In the genomic region with DNA sequence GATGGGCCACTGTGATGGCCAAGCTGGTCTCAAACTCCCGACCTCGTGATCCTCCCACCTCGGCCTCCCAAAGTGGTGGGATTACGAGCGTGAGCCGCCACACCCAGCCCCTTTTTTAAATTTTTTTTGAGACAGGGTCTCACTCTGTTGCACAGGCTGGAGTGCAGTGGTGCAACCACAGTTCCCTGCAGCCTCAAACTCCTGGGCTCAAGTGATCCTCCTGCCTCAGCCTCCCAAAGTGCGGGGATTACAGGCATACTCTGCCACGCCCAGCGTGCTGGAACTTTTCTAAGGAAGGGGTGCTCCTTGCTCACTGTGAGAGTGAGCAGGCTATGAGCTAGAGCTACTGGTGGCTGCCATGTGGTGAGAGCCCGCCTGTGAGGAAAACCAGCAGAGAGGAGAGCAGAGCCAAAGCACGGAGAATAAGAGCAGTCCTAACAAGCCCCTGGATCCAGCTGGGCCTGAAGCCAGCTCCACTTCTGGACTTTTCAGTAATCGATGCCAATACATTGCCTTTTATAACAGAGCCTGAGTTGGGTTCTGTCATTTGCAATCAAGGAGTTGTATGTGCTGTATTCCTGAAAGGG, we compare ENCODE assay signal across 17 cellular contexts.
DNase-seq lines count a peak whose midpoint lies in the region; ATAC-seq and TF ChIP-seq lines count a peak whose summit lies in the region.
"Had no signal": no experiment of that assay in that cellular context is flagged by ENCODE, and none has a peak within 500 bp of the region (broad histone marks: within the 10 kb centered on the region; RNA-seq: fewer than 3 reads in every experiment).

No MANE protein-coding gene starts in this region.

- TF ChIP-seq CTCF in SK-N-SH (IDR thresholded peaks at IDR 0.05) (no peak), RWPE2 (IDR thresholded peaks at IDR 0.05; ENCODE audit: poor library complexity, severe bottlenecking) (no peak)

- H3K36me3 ChIP-seq in SK-N-SH (replicated peaks in 1 of 2; ENCODE audit: control insufficient read depth in 1 of 2, insufficient read depth in 2 of 2, low read length in 1 of 2): no peaks in the 10 kb centered on the region
- H3K36me3 ChIP-seq in RWPE2 (ENCODE audit: low read depth): no peaks in the 10 kb centered on the region
- H3K36me3 ChIP-seq: pancreas had no signal

- H3F3A ChIP-seq in SK-N-SH (replicated peaks; ENCODE audit: insufficient read depth): no peaks in the 10 kb centered on the region

- no peak for TF ChIP-seq RAD21 in SK-N-SH (IDR thresholded peaks at IDR 0.05; ENCODE audit: low read length)

- no peaks in the 10 kb centered on the region for H3K9me3 ChIP-seq in SK-N-SH
- H3K9me3 ChIP-seq in RWPE2 (ENCODE audit: severe bottlenecking): no peaks in the 10 kb centered on the region
- H3K9me3 ChIP-seq: pancreas had no signal

- H3K27me3 ChIP-seq in SK-N-SH (ENCODE audit: insufficient read depth) (no peaks in the 10 kb centered on the region; the same call in 1 of the 2 replicates), RWPE2 (ENCODE audit: insufficient read depth, poor library complexity, severe bottlenecking) (peaks cover 45% of the 10 kb centered on the region)

- 77% methylated on average over 12 of the region's 12 CpGs for WGBS in SK-N-SH (ENCODE audit: low lambda C conversion rate)

- H3K4me1 ChIP-seq in SK-N-SH (ENCODE audit: control insufficient read depth in 1 of 2, insufficient read depth in 2 of 2, low read depth in 1 of 2, low read length in 1 of 2) (peaks cover 0 to 35% of the 10 kb centered on the region in 2 experiments; a peak in 2 of 4 replicates), RWPE2 (ENCODE audit: insufficient read depth, poor library complexity, severe bottlenecking) (no peaks in the 10 kb centered on the region)
- H3K4me1 ChIP-seq: pancreas had no signal

- no peak for TF ChIP-seq EP300 in SK-N-SH (IDR thresholded peaks at IDR 0.05; ENCODE audit: borderline replicate concordance in 1 of 2, low read depth in 1 of 2, low read length in 1 of 2)

- CTCF ChIA-PET in SK-N-SH (lab: Yijun Ruan, JAX): interaction anchor here (0.8 to 1.6 kb wide), 3 partner anchors 10 to 78 kb away, joined by 3 to 6 read pairs (median 5); no protein-coding TSS in a partner anchor

- ATAC-seq in SK-N-SH treated with all-trans-retinoic acid at 6 μM for 48 hours: no peak
- no peak for ATAC-seq in RWPE2 (ENCODE audit: low read depth)
- ATAC-seq in left lobe of liver: no peak
- ATAC-seq in GM21717 (IDR thresholded peaks at IDR 0.05; ENCODE audit: unreplicated experiment): no peak
- ATAC-seq: activated CD8-positive, alpha-beta T cell treated with anti-CD3 and anti-CD28 coated beads, Interleukin-2, amount 10 ng/mL, durations not matched to agents 7 days and 5 days; pancreas had no signal

- H3K4me2 ChIP-seq in SK-N-SH: no peak overlapping the region

- no peaks in the 10 kb centered on the region for H4K20me1 ChIP-seq in SK-N-SH (ENCODE audit: insufficient read depth)

- H3K4me3 ChIP-seq in SK-N-SH (ENCODE audit: low read depth in 2 of 2, low read length in 1 of 2): no peak overlapping the region
- no peak overlapping the region for H3K4me3 ChIP-seq in RWPE2 (ENCODE audit: severe bottlenecking)
- H3K4me3 ChIP-seq: pancreas had no signal

- H3K79me2 ChIP-seq in SK-N-SH (ENCODE audit: insufficient read depth): no peaks in the 10 kb centered on the region

- no peak overlapping the region for H2AFZ ChIP-seq in SK-N-SH (ENCODE audit: low read depth)

- DNase-seq in SK-N-SH: peak; percentile 11
- peak; percentile 38 for DNase-seq in RWPE2 (ENCODE audit: low spot score)
- peak; percentile 29 for DNase-seq in left lobe of liver (ENCODE audit: low spot score)
- DNase-seq in superior temporal gyrus (ENCODE audit: extremely low spot score): peak; percentile 38
- DNase-seq in NAMALWA (ENCODE audit: low spot score): no peak
- no peak for DNase-seq in activated CD4-positive, alpha-beta T cell treated with anti-CD3 and anti-CD28 coated beads, Interleukin-2, amount 50 U/mL, for 1 hour
- DNase-seq: 8988T; activated B cell treated with CpG ODN at 0.5 μM for 24 hours; activated CD8-positive, alpha-beta T cell treated with anti-CD3 and anti-CD28 coated beads, Interleukin-2, amount 10 ng/mL, durations not matched to agents 7 days and 5 days; DMS79 treated with DMSO at 0.1 percent for 48 hours; Karpas-422; naive B cell; NCI-H187; NCI-H748 treated with DMSO at 0.1 percent for 48 hours had no signal

- H3K9me2 ChIP-seq in SK-N-SH: no peaks in the 10 kb centered on the region

- H3K27ac ChIP-seq in SK-N-SH (ENCODE audit: low read depth in 2 of 2, low read length in 1 of 2) (no peak overlapping the region), RWPE2 (ENCODE audit: poor library complexity, severe bottlenecking) (no peak overlapping the region)
- H3K27ac ChIP-seq: pancreas had no signal

- H3K9ac ChIP-seq in SK-N-SH: no peak overlapping the region

- POLR2A ChIA-PET in SK-N-SH (lab: Yijun Ruan, JAX): no interaction called here

TF ChIP-seq in SK-N-SH, 30 proteins besides CTCF, POLR2A, EP300 and RAD21 (continues in another document):
- TF ChIP-seq GABPA (IDR thresholded peaks at IDR 0.05; ENCODE audit: low read depth) (no peak), FOXJ3 (CRISPR knock-in tag; IDR thresholded peaks at IDR 0.05) (no peak), RXRA (IDR thresholded peaks at IDR 0.05; ENCODE audit: borderline replicate concordance, low read depth) (no peak), TAF1 (IDR thresholded peaks at IDR 0.05; ENCODE audit: borderline replicate concordance, low read depth, low read length) (no peak)
- TF ChIP-seq, protein P1, sequence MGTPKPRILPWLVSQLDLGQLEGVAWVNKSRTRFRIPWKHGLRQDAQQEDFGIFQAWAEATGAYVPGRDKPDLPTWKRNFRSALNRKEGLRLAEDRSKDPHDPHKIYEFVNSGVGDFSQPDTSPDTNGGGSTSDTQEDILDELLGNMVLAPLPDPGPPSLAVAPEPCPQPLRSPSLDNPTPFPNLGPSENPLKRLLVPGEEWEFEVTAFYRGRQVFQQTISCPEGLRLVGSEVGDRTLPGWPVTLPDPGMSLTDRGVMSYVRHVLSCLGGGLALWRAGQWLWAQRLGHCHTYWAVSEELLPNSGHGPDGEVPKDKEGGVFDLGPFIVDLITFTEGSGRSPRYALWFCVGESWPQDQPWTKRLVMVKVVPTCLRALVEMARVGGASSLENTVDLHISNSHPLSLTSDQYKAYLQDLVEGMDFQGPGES (IDR thresholded peaks at IDR 0.05; ENCODE audit: low read depth, low read length): no peak
- TF ChIP-seq, protein P2, sequence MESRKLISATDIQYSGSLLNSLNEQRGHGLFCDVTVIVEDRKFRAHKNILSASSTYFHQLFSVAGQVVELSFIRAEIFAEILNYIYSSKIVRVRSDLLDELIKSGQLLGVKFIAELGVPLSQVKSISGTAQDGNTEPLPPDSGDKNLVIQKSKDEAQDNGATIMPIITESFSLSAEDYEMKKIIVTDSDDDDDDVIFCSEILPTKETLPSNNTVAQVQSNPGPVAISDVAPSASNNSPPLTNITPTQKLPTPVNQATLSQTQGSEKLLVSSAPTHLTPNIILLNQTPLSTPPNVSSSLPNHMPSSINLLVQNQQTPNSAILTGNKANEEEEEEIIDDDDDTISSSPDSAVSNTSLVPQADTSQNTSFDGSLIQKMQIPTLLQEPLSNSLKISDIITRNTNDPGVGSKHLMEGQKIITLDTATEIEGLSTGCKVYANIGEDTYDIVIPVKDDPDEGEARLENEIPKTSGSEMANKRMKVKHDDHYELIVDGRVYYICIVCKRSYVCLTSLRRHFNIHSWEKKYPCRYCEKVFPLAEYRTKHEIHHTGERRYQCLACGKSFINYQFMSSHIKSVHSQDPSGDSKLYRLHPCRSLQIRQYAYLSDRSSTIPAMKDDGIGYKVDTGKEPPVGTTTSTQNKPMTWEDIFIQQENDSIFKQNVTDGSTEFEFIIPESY (IDR thresholded peaks at IDR 0.05; ENCODE audit: borderline replicate concordance, low read depth): no peak

TF ChIP-seq in SK-N-SH treated with all-trans-retinoic acid at 6 μM for 48 hours, 23 proteins besides CTCF, POLR2A, EP300 and RAD21 (continues in another document):
- no peak for TF ChIP-seq GLIS3 (CRISPR knock-in tag; IDR thresholded peaks at IDR 0.05)
- TF ChIP-seq, protein P3, sequence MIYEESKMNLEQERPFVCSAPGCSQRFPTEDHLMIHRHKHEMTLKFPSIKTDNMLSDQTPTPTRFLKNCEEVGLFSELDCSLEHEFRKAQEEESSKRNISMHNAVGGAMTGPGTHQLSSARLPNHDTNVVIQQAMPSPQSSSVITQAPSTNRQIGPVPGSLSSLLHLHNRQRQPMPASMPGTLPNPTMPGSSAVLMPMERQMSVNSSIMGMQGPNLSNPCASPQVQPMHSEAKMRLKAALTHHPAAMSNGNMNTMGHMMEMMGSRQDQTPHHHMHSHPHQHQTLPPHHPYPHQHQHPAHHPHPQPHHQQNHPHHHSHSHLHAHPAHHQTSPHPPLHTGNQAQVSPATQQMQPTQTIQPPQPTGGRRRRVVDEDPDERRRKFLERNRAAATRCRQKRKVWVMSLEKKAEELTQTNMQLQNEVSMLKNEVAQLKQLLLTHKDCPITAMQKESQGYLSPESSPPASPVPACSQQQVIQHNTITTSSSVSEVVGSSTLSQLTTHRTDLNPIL (CRISPR knock-in tag; IDR thresholded peaks at IDR 0.05; ENCODE audit: low read depth): no peak
- no peak for TF ChIP-seq OSR1 (CRISPR knock-in tag; IDR thresholded peaks at IDR 0.05)
- TF ChIP-seq, protein P4, sequence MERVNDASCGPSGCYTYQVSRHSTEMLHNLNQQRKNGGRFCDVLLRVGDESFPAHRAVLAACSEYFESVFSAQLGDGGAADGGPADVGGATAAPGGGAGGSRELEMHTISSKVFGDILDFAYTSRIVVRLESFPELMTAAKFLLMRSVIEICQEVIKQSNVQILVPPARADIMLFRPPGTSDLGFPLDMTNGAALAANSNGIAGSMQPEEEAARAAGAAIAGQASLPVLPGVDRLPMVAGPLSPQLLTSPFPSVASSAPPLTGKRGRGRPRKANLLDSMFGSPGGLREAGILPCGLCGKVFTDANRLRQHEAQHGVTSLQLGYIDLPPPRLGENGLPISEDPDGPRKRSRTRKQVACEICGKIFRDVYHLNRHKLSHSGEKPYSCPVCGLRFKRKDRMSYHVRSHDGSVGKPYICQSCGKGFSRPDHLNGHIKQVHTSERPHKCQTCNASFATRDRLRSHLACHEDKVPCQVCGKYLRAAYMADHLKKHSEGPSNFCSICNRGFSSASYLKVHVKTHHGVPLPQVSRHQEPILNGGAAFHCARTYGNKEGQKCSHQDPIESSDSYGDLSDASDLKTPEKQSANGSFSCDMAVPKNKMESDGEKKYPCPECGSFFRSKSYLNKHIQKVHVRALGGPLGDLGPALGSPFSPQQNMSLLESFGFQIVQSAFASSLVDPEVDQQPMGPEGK (CRISPR knock-in tag; IDR thresholded peaks at IDR 0.05; ENCODE audit: borderline replicate concordance): no peak
- TF ChIP-seq TCF4 (CRISPR knock-in tag; IDR thresholded peaks at IDR 0.05; ENCODE audit: borderline replicate concordance): no peak
- TF ChIP-seq RARB (CRISPR knock-in tag; IDR thresholded peaks at IDR 0.05): no peak

Comparison
In these comparisons a context has a peak if more than half of its experiments do, and no peak if none do; other contexts are left out.
1. DNase-seq: peak in SK-N-SH (single experiment), RWPE2 (single experiment), left lobe of liver (single experiment) and superior temporal gyrus (single experiment); none in NAMALWA (single experiment) and activated CD4-positive, alpha-beta T cell treated with anti-CD3 and anti-CD28 coated beads, Interleukin-2, amount 50 U/mL, for 1 hour (single experiment).